In genomic region chr17:34241062-34241461, GRCh38 we compare ENCODE assay signal across 1 cellular context.
TF ChIP-seq lines count a peak whose summit lies in the region.

No MANE protein-coding gene starts in this region.

TF ChIP-seq in SK-N-SH, 30 proteins besides CTCF, POLR2A, EP300 and RAD21 (continued from another document):
- no peak for TF ChIP-seq NRF1 (IDR thresholded peaks at IDR 0.05; ENCODE audit: low read depth, low read length)
